ENCODE assay signal across 26 cellular contexts in genomic region chr11:117563556-117563955, GRCh38.
"Had no signal": no experiment of that assay in that cellular context is flagged by ENCODE, and none has a peak within 500 bp of the region (broad histone marks: within the 10 kb centered on the region; RNA-seq: fewer than 3 reads in every experiment).

No MANE protein-coding gene starts in this region.

- ATAC-seq: activated T-helper 17 cell treated with anti-CD3 and anti-CD28 coated beads, Interleukin-2, amount 50 U/mL, for 72 hours; T-cell had no signal

- FAIRE-seq: TTC549 had no signal

- H3K27ac Mint-ChIP-seq: activated B cell treated with CpG ODN at 0.5 μM for 24 hours; activated CD4-positive, alpha-beta memory T cell treated with anti-CD3 and anti-CD28 coated beads for 36 hours; activated CD4-positive, alpha-beta T cell treated with anti-CD3 and anti-CD28 coated beads, Interleukin-2, amount 10 ng/mL, durations not matched to agents 7 days and 5 days; activated naive CD4-positive, alpha-beta T cell treated with anti-CD3 and anti-CD28 coated beads, Interleukin-2, amount 10 ng/mL, durations not matched to agents 7 days and 5 days; activated naive CD8-positive, alpha-beta T cell treated with anti-CD3 and anti-CD28 coated beads for 36 hours; activated T-helper 17 cell treated with anti-CD3 and anti-CD28 coated beads, Interleukin-2, amount 50 U/mL, for 72 hours; T-cell had no signal

- H3K4me3 Mint-ChIP-seq: activated B cell treated with CpG ODN at 0.5 μM for 24 hours; activated CD4-positive, alpha-beta memory T cell treated with anti-CD3 and anti-CD28 coated beads for 36 hours; activated CD4-positive, alpha-beta T cell treated with anti-CD3 and anti-CD28 coated beads, Interleukin-2, amount 10 ng/mL, durations not matched to agents 7 days and 5 days; activated naive CD4-positive, alpha-beta T cell treated with anti-CD3 and anti-CD28 coated beads, Interleukin-2, amount 10 ng/mL, durations not matched to agents 7 days and 5 days; activated naive CD8-positive, alpha-beta T cell treated with anti-CD3 and anti-CD28 coated beads for 36 hours; activated T-helper 17 cell treated with anti-CD3 and anti-CD28 coated beads, Interleukin-2, amount 50 U/mL, for 72 hours; T-cell had no signal

- H3K36me3 Mint-ChIP-seq: activated CD4-positive, alpha-beta memory T cell treated with anti-CD3 and anti-CD28 coated beads for 36 hours; activated naive CD4-positive, alpha-beta T cell treated with anti-CD3 and anti-CD28 coated beads, Interleukin-2, amount 10 ng/mL, durations not matched to agents 7 days and 5 days; activated naive CD8-positive, alpha-beta T cell treated with anti-CD3 and anti-CD28 coated beads for 36 hours; T-cell had no signal

- H3K4me1 ChIP-seq: breast epithelium had no signal

- H3K9me3 Mint-ChIP-seq: activated B cell treated with CpG ODN at 0.5 μM for 24 hours; activated CD4-positive, alpha-beta T cell treated with anti-CD3 and anti-CD28 coated beads, Interleukin-2, amount 10 ng/mL, durations not matched to agents 7 days and 5 days; activated naive CD4-positive, alpha-beta T cell treated with anti-CD3 and anti-CD28 coated beads, Interleukin-2, amount 10 ng/mL, durations not matched to agents 7 days and 5 days; activated naive CD8-positive, alpha-beta T cell treated with anti-CD3 and anti-CD28 coated beads for 36 hours; activated T-helper 17 cell treated with anti-CD3 and anti-CD28 coated beads, Interleukin-2, amount 50 U/mL, for 72 hours; T-cell had no signal

- DNase-seq: activated B cell treated with CpG ODN at 0.5 μM for 24 hours; activated CD4-positive, alpha-beta memory T cell treated with anti-CD3 and anti-CD28 coated beads for 36 hours; activated CD4-positive, alpha-beta T cell treated with anti-CD3 and anti-CD28 coated beads, Interleukin-2, amount 10 ng/mL, durations not matched to agents 7 days and 5 days; activated gamma-delta T cell treated with Interleukin-2 at 50 U/mL for 16 hours; activated naive CD4-positive, alpha-beta T cell treated with anti-CD3 and anti-CD28 coated beads, Interleukin-2, amount 10 ng/mL, durations not matched to agents 7 days and 5 days; activated naive CD8-positive, alpha-beta T cell treated with anti-CD3 and anti-CD28 coated beads for 36 hours; activated T-cell treated with anti-CD3 and anti-CD28 coated beads for 4 hours; activated T-cell treated with anti-CD3 and anti-CD28 coated beads, Interleukin-2, amount 50 U/mL, for 48 hours; MG63; MV-4-11; NCI-H1092 treated with DMSO at 0.1 percent for 48 hours; NCI-H1417 treated with DMSO at 0.1 percent for 48 hours; NCI-H1694; NCI-H2029; NCI-H2107; NCI-H345; NCI-H510A; NCI-H82; T-cell; T-helper 2 cell; T1000 had no signal

- H3K9me3 ChIP-seq: breast epithelium, MG63 had no signal

- H3K36me3 ChIP-seq: breast epithelium, MG63 had no signal

- H3K4me1 Mint-ChIP-seq: activated B cell treated with CpG ODN at 0.5 μM for 24 hours; activated CD4-positive, alpha-beta T cell treated with anti-CD3 and anti-CD28 coated beads, Interleukin-2, amount 10 ng/mL, durations not matched to agents 7 days and 5 days; activated naive CD4-positive, alpha-beta T cell treated with anti-CD3 and anti-CD28 coated beads, Interleukin-2, amount 10 ng/mL, durations not matched to agents 7 days and 5 days; activated naive CD8-positive, alpha-beta T cell treated with anti-CD3 and anti-CD28 coated beads for 36 hours; activated T-helper 17 cell treated with anti-CD3 and anti-CD28 coated beads, Interleukin-2, amount 50 U/mL, for 72 hours; T-cell had no signal

- H3K27me3 ChIP-seq: breast epithelium had no signal

- H3K27ac ChIP-seq: breast epithelium, KMS-11, SK-N-MC had no signal

- H3K27me3 Mint-ChIP-seq: activated CD4-positive, alpha-beta T cell treated with anti-CD3 and anti-CD28 coated beads, Interleukin-2, amount 10 ng/mL, durations not matched to agents 7 days and 5 days; activated naive CD8-positive, alpha-beta T cell treated with anti-CD3 and anti-CD28 coated beads for 36 hours had no signal

- H3K4me3 ChIP-seq: breast epithelium, MG63, SK-N-MC had no signal
